In genomic region chr14:30980106-30980704, GRCh38 we compare ENCODE assay signal across 8 cellular contexts. TPM values are rescaled to one million over a fixed set of nuclear protein-coding genes. Genes with fewer than 3 reads are reported as not detected.
DNase-seq lines count a peak whose midpoint lies in the region; ATAC-seq lines count a peak whose summit lies in the region.
"Not testable (repeated sequence)": the region's sequence is repeated elsewhere in the genome, so short reads cannot be mapped to it uniquely, and the experiment has no call there.

No MANE protein-coding gene starts in this region.

- H3K4me3 Mint-ChIP-seq in activated T-cell treated with anti-CD3 and anti-CD28 coated beads, Interleukin-2, amount 50 U/mL, for 72 hours, result not testable (repeated sequence)

- ATAC-seq in GM21825 (IDR thresholded peaks at IDR 0.05; ENCODE audit: unreplicated experiment), result peak; percentile 51
- peak; percentile 51 to 60 for ATAC-seq in activated T-cell treated with anti-CD3 and anti-CD28 coated beads, Interleukin-2, amount 50 U/mL, for 72 hours (replicated peaks in 1 of 2)
- ATAC-seq in esophagus mucosa, result peak; percentile 80

- H3K4me1 Mint-ChIP-seq in activated T-cell treated with anti-CD3 and anti-CD28 coated beads, Interleukin-2, amount 50 U/mL, for 72 hours (ENCODE audit: low read depth), result peaks cover 11% of the 10 kb centered on the region

- DNase-seq in COR-L47 (lab: John Stamatoyannopoulos, UW), result peak; percentile 71
- peak; percentile 73 for DNase-seq in MV-4-11 (lab: John Stamatoyannopoulos, UW)
- DNase-seq in RKO (ENCODE audit: low spot score), result peak; percentile 86
- peak; percentile 26 to 33 for DNase-seq in activated T-cell treated with anti-CD3 and anti-CD28 coated beads, Interleukin-2, amount 50 U/mL, for 72 hours
- DNase-seq in lung microvascular endothelial cell (ENCODE audit: low read depth in 2 of 2), result peak; percentile 79 to 82
- DNase-seq in stimulated activated CD4-positive, alpha-beta T cell treated with anti-CD3 and anti-CD28 coated beads, Interleukin-4, amount 100 ng/mL, for 24 hours, result peak; percentile 64

- not testable (repeated sequence) for H3K9me3 Mint-ChIP-seq in activated T-cell treated with anti-CD3 and anti-CD28 coated beads, Interleukin-2, amount 50 U/mL, for 72 hours

- H3K27ac Mint-ChIP-seq in activated T-cell treated with anti-CD3 and anti-CD28 coated beads, Interleukin-2, amount 50 U/mL, for 72 hours, result not testable (repeated sequence)

- not testable (repeated sequence) for H3K27me3 Mint-ChIP-seq in activated T-cell treated with anti-CD3 and anti-CD28 coated beads, Interleukin-2, amount 50 U/mL, for 72 hours (ENCODE audit: low read depth)

- not testable (repeated sequence) for H3K36me3 Mint-ChIP-seq in activated T-cell treated with anti-CD3 and anti-CD28 coated beads, Interleukin-2, amount 50 U/mL, for 72 hours (ENCODE audit: insufficient read depth in 2 of 2)

RNA-seq across cellular contexts. Expression of gene AP4S1, which starts 45.2 kb away (rescaled TPM):
- 1 to 10 TPM; 6.3 to 8.6 TPM for total RNA-seq in activated T-cell treated with anti-CD3 and anti-CD28 coated beads, Interleukin-2, amount 50 U/mL, for 72 hours
- 5.1 TPM for total RNA-seq in esophagus mucosa
- total RNA-seq in lung microvascular endothelial cell, result 3.0 and 3.7 TPM in 2 replicates

RNA-seq across cellular contexts. Expression of gene STRN3, which starts 46.0 kb away (rescaled TPM):
- 10 to 100 TPM; 19.7 to 24.5 TPM for total RNA-seq in activated T-cell treated with anti-CD3 and anti-CD28 coated beads, Interleukin-2, amount 50 U/mL, for 72 hours
- total RNA-seq in esophagus mucosa (24.5 TPM), lung microvascular endothelial cell (33.3 and 50.2 TPM in 2 replicates)

Comparison
In these comparisons a context has a peak if more than half of its experiments do, and no peak if none do; other contexts are left out.
1. Peak in every context shown above with its lines: DNase-seq and ATAC-seq.
2. DNase-seq: peak in every context shown above with its lines; median percentile 86 in RKO; 80 in lung microvascular endothelial cell; 73 in MV-4-11; 71 in COR-L47; 64 in stimulated activated CD4-positive, alpha-beta T cell treated with anti-CD3 and anti-CD28 coated beads, Interleukin-4, amount 100 ng/mL, for 24 hours; 30 in activated T-cell treated with anti-CD3 and anti-CD28 coated beads, Interleukin-2, amount 50 U/mL, for 72 hours.